1 cellular context compared by ENCODE assay signal in the genomic region with DNA sequence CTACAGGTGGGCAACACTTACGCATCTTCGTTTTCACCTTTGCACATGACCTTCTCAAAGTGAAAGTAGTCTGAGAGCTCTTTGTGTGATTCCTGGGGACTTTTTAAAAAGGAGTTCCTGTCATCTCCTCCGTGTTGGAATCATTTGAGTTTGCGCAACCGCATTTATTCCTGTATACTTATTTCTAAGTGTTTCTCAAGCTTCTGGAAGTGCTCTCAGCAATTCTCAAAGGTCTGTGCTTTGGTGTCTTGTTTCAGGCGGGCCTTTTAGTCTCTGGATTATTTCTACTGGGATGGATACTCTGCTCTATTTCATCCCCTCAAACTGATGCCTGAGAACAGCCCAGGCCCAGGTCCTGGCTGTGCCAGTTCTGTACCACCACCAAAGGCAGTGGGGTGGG.
TF ChIP-seq lines count a peak whose summit lies in the region.

No MANE protein-coding gene starts in this region.

TF ChIP-seq in IMR-90, 13 proteins besides CTCF, POLR2A, EP300 and RAD21:
- TF ChIP-seq MXI1 (IDR thresholded peaks at IDR 0.05; ENCODE audit: borderline replicate concordance, low read depth, low read length) (no peak), CEBPB (IDR thresholded peaks at IDR 0.05; ENCODE audit: low read depth, low read length) (peak; percentile 44)
